ENCODE assay signal across 23 cellular contexts in the genomic region with DNA sequence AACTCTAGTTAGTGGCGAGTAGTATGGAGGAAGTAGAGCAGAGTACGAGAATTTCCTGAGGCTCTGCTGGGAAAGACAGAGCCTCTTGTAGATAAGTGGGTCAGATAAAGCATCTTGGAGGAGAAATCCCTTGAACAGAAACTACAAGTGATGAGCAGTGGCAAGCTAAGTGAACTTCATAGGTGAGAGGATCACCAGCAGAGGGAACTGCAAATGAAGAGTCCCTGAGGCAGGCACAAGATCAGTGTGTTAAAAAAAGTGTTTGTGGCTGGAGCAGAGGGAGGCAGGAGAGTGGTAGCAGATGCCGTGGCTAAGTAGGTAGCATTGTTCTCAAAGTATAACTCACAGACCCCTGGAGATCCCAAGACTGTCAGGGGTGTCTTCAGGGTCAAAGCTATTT.
DNase-seq lines count a peak whose midpoint lies in the region; ATAC-seq and TF ChIP-seq lines count a peak whose summit lies in the region.
"Had no signal": no experiment of that assay in that cellular context is flagged by ENCODE, and none has a peak within 500 bp of the region (broad histone marks: within the 10 kb centered on the region; RNA-seq: fewer than 3 reads in every experiment).

No MANE protein-coding gene starts in this region.

- peaks cover 9% of the 10 kb centered on the region; the same call in 1 of the 2 replicates for H3K9me2 ChIP-seq in GM23338 (ENCODE audit: insufficient read depth)

- H3K36me3 ChIP-seq in GM23338 (ENCODE audit: insufficient read depth) (no peaks in the 10 kb centered on the region), mammary epithelial cell (ENCODE audit: insufficient read depth, low read length) (no peaks in the 10 kb centered on the region)
- H3K36me3 ChIP-seq: MG63 had no signal

- peaks cover 4% of the 10 kb centered on the region; the same call in 2 of the 3 replicates for H3K4me1 Mint-ChIP-seq in GM23338
- H3K4me1 Mint-ChIP-seq: CD4-positive, alpha-beta memory T cell had no signal

- H3K27ac Mint-ChIP-seq in GM23338 = no peak overlapping the region
- H3K27ac Mint-ChIP-seq: CD4-positive, alpha-beta memory T cell had no signal

- no peaks in the 10 kb centered on the region for H3K27me3 ChIP-seq in GM23338 (ENCODE audit: insufficient read depth)
- H3K27me3 ChIP-seq in mammary epithelial cell (ENCODE audit: insufficient read depth, low read length) = no peaks in the 10 kb centered on the region
- H3K27me3 ChIP-seq: MG63 had no signal

- ATAC-seq in GM23338 (peak; percentile 70), HG02571 (IDR thresholded peaks at IDR 0.05; ENCODE audit: unreplicated experiment) (no peak)
- ATAC-seq: GM12878, Panc1 had no signal

- H2AFZ ChIP-seq in GM23338 = peak overlapping the region; percentile 2; the same call in 1 of the 2 replicates
- H2AFZ ChIP-seq in mammary epithelial cell (ENCODE audit: low read depth, low read length) = no peak overlapping the region

- H3K27ac ChIP-seq in GM23338 (ENCODE audit: low read depth) = no peak overlapping the region
- H3K27ac ChIP-seq in mammary epithelial cell (ENCODE audit: insufficient read depth, low read depth, low read length) = no peak overlapping the region
- H3K27ac ChIP-seq: RWPE1 had no signal

- in situ Hi-C loops in mammary epithelial cell (cut with MboI; ENCODE audit: low sequenced_read_pairs in 2 of 2) = no loop called here

- H3K9ac ChIP-seq in mammary epithelial cell (ENCODE audit: insufficient read depth, low read length) = no peak overlapping the region

- H3K4me2 ChIP-seq in GM23338 (no peak overlapping the region), mammary epithelial cell (ENCODE audit: insufficient read depth, low read depth, low read length) (no peak overlapping the region)

- no peaks in the 10 kb centered on the region for H3K9me3 ChIP-seq in mammary epithelial cell (replicated peaks; ENCODE audit: insufficient read depth, low read length)
- H3K9me3 ChIP-seq: MG63 had no signal

- intact Hi-C loops in mammary epithelial cell (cut with micrococcal nuclease) = no loop called here

- peak; percentile 32 for DNase-seq in GM23338 (ENCODE audit: low spot score)
- DNase-seq in HCEC 1CT = peak; percentile 11
- peak; percentile 1 for DNase-seq in choroid plexus epithelial cell (ENCODE audit: low read depth)
- DNase-seq in iPS-NIHi7 (ENCODE audit: extremely low spot score) = peak; percentile 19
- DNase-seq in mammary epithelial cell = no peak
- no peak for DNase-seq in NCI-H187 (lab: John Stamatoyannopoulos, UW)
- DNase-seq: CD4-positive, alpha-beta memory T cell; COR-L47; DMS53; GDM1; GOT3; KBM-7; MG63; NCI-H1105 treated with DMSO at 0.1 percent for 48 hours; NCI-H146; NCI-H2029; NCI-H446 treated with DMSO at 0.1 percent for 48 hours; NCI-H526; SHP77 had no signal

- CTCF ChIA-PET in mammary epithelial cell (lab: Charles Lee; ENCODE audit: low non-redundant PET) = interaction anchor here (0.6 kb wide), 1 partner anchor 292 kb away, joined by 3 read pairs; no protein-coding TSS in a partner anchor

- dilution Hi-C loops in mammary epithelial cell (cut with HindIII; ENCODE audit: low sequenced_read_pairs) = no loop called here

- H3K79me2 ChIP-seq in GM23338 (replicated peaks; ENCODE audit: insufficient read depth) (no peaks in the 10 kb centered on the region), mammary epithelial cell (ENCODE audit: insufficient read depth, low read length) (no peaks in the 10 kb centered on the region)

- no peaks in the 10 kb centered on the region for H3K36me3 Mint-ChIP-seq in GM23338 (ENCODE audit: low read depth)
- H3K36me3 Mint-ChIP-seq: CD4-positive, alpha-beta memory T cell had no signal

- H3K4me1 ChIP-seq in GM23338 (ENCODE audit: insufficient read depth) (no peaks in the 10 kb centered on the region), mammary epithelial cell (ENCODE audit: insufficient read depth, low read length) (no peaks in the 10 kb centered on the region)

- TF ChIP-seq CTCF in GM23338 (conservative IDR thresholded peaks at IDR 0.05; ENCODE audit: low read depth in 2 of 2) = peak in 1 of 2 experiments; percentile 22; a peak in 1 of 4 replicates
- TF ChIP-seq CTCF in choroid plexus epithelial cell (conservative IDR thresholded peaks at IDR 0.05; ENCODE audit: low read depth, low read length) = no peak
- no peak for TF ChIP-seq CTCF in mammary epithelial cell (conservative IDR thresholded peaks at IDR 0.05 in 1 of 2, IDR thresholded peaks at IDR 0.05 in 1 of 2; ENCODE audit: extremely low read depth in 1 of 2, insufficient read depth in 1 of 2, low read depth in 1 of 2, low read length in 2 of 2)

- H3K4me3 Mint-ChIP-seq in GM23338 = no peak overlapping the region
- H3K4me3 Mint-ChIP-seq: CD4-positive, alpha-beta memory T cell had no signal

- no peaks in the 10 kb centered on the region for H3F3A ChIP-seq in GM23338 (replicated peaks; ENCODE audit: low read depth)

- no TSS peak for BruUV-seq in mammary epithelial cell (replicated peaks; lab: Mats Ljungman, UMichigan)

- H3K9me3 Mint-ChIP-seq in GM23338 = no peaks in the 10 kb centered on the region

- H3K27me3 Mint-ChIP-seq in GM23338 (ENCODE audit: insufficient read depth, low read depth, poor library complexity) = peaks cover 3% of the 10 kb centered on the region
- H3K27me3 Mint-ChIP-seq: CD4-positive, alpha-beta memory T cell had no signal

- 51% methylated on average over 3 of the region's 3 CpGs for WGBS in mammary epithelial cell (ENCODE audit: low coverage, missing lambda C conversion rate)

- H4K20me1 ChIP-seq in GM23338 (replicated peaks; ENCODE audit: insufficient read depth) (no peaks in the 10 kb centered on the region), mammary epithelial cell (ENCODE audit: insufficient read depth, low read length) (no peaks in the 10 kb centered on the region)

- H3K4me3 ChIP-seq in GM23338 (no peak overlapping the region), choroid plexus epithelial cell (ENCODE audit: low read depth, low read length) (no peak overlapping the region), mammary epithelial cell (replicated peaks in 1 of 3; ENCODE audit: insufficient read depth in 1 of 3, low read depth in 2 of 3, low read length in 3 of 3) (no peak overlapping the region)
- H3K4me3 ChIP-seq: GM12878, MG63 had no signal

TF ChIP-seq in GM23338, 12 proteins besides CTCF, POLR2A, EP300 and RAD21:
- TF ChIP-seq EZH2phosphoT487 (IDR thresholded peaks at IDR 0.05; ENCODE audit: unreplicated experiment) = no peak
- TF ChIP-seq POLR2AphosphoS5 (IDR thresholded peaks at IDR 0.05; ENCODE audit: low read depth) = no peak
TF ChIP-seq in GM23338: peak in this region for 0.

Comparison
In these comparisons a context has a peak if more than half of its experiments do, and no peak if none do; other contexts are left out.
1. DNase-seq: peak in GM23338 (single experiment), HCEC 1CT (single experiment), choroid plexus epithelial cell (single experiment) and iPS-NIHi7 (single experiment); none in mammary epithelial cell (single experiment) and NCI-H187 (0 of 2).